8 cellular contexts compared by ENCODE assay signal in genomic region chr7:123534383-123535260, GRCh38. TPM values are rescaled to one million over a fixed set of nuclear protein-coding genes. Genes with fewer than 3 reads are reported as not detected.
DNase-seq lines count a peak whose midpoint lies in the region; ATAC-seq and TF ChIP-seq lines count a peak whose summit lies in the region.

Gene IQUB (minus strand): TSS chr7:123534595. CDS start chr7:123512340, 22,255 bp downstream.

- intact Hi-C loops in CD14-positive monocyte (cut with micrococcal nuclease) = loop anchor here in 1 of 2 donors (1.0 kb wide), 1 partner anchor 23 kb away; the partner anchor contains the start of gene NDUFA5
- intact Hi-C loops in activated CD4-positive, alpha-beta memory T cell treated with anti-CD3 and anti-CD28 coated beads for 36 hours (cut with micrococcal nuclease) = loop anchor here (1.0 kb wide), 3 partner anchors 23 to 215 kb away; partner anchors contain the start of genes NDUFA5 and WASL
- intact Hi-C loops in dorsolateral prefrontal cortex (cut with DNase I) = loop anchor here (5.0 kb wide), 2 partner anchors 37 to 42 kb away; no protein-coding TSS in a partner anchor
- intact Hi-C loops in lower leg skin (cut with DNase I; ENCODE audit: low total_unique reads) = no loop called here

- CTCF ChIA-PET in activated CD4-positive, alpha-beta memory T cell treated with anti-CD3 and anti-CD28 coated beads for 36 hours (lab: Charles Lee) = interaction anchor here (1.4 to 2.1 kb wide), 2 partner anchors 23 to 40 kb away, joined by 3 to 10 read pairs; partner anchors contain the start of gene NDUFA5

- no peak for TF ChIP-seq CTCF in CD14-positive monocyte (IDR thresholded peaks at IDR 0.05)
- TF ChIP-seq CTCF in dorsolateral prefrontal cortex (IDR thresholded peaks at IDR 0.05 in 54 of 56, conservative IDR thresholded peaks at IDR 0.05 in 2 of 56; ENCODE audit: low read depth in 1 of 56, partially characterized antibody in 56 of 56) = peak in 7 of 56 donors; percentile 3 to 46 (median 15)
- no peak for TF ChIP-seq CTCF in lower leg skin (IDR thresholded peaks at IDR 0.05)

- H3K4me3 Mint-ChIP-seq in CD14-positive monocyte = peak within 1 kb of the TSS; percentile 91 to 97
- H3K4me3 Mint-ChIP-seq in activated CD4-positive, alpha-beta memory T cell treated with anti-CD3 and anti-CD28 coated beads for 36 hours = peak within 1 kb of the TSS; percentile 78

- no peaks in the 10 kb centered on the region for H3K27me3 ChIP-seq in dorsolateral prefrontal cortex

- POLR2A ChIA-PET in activated CD4-positive, alpha-beta memory T cell treated with anti-CD3 and anti-CD28 coated beads for 36 hours (lab: Charles Lee) = interaction anchor here (0.7 to 1.2 kb wide), 3 partner anchors 23 to 214 kb away, joined by 3 to 4 read pairs (median 3); partner anchors contain the start of genes NDUFA5 and WASL

- H3K27me3 Mint-ChIP-seq in CD14-positive monocyte (ENCODE audit: low read depth in 3 of 3) = peaks cover 36 to 42% (median 37%) of the 10 kb centered on the region in 3 donors
- peaks cover 20% of the 10 kb centered on the region for H3K27me3 Mint-ChIP-seq in activated CD4-positive, alpha-beta memory T cell treated with anti-CD3 and anti-CD28 coated beads for 36 hours

- peaks cover 0 to 7% (median 0%) of the 10 kb centered on the region in 7 donors for H3K9me3 Mint-ChIP-seq in CD14-positive monocyte
- H3K9me3 Mint-ChIP-seq in activated CD4-positive, alpha-beta memory T cell treated with anti-CD3 and anti-CD28 coated beads for 36 hours = no peaks in the 10 kb centered on the region

- H3K4me3 ChIP-seq in dorsolateral prefrontal cortex (peak within 1 kb of the TSS; percentile 41 to 82 (median 71)), lower leg skin (ENCODE audit: low read depth, poor library complexity, severe bottlenecking) (peak within 1 kb of the TSS; percentile 28)

- no peak for TF ChIP-seq POLR2A in lower leg skin (IDR thresholded peaks at IDR 0.05)

- peaks cover 20% of the 10 kb centered on the region for H3K4me1 Mint-ChIP-seq in CD14-positive monocyte
- H3K4me1 Mint-ChIP-seq in activated CD4-positive, alpha-beta memory T cell treated with anti-CD3 and anti-CD28 coated beads for 36 hours (ENCODE audit: low read depth) = peaks cover 29% of the 10 kb centered on the region

- H3K27ac Mint-ChIP-seq in CD14-positive monocyte = peak within 1 kb of the TSS; percentile 88 to 99 (median 96)
- peak within 1 kb of the TSS; percentile 72 for H3K27ac Mint-ChIP-seq in activated CD4-positive, alpha-beta memory T cell treated with anti-CD3 and anti-CD28 coated beads for 36 hours

- ATAC-seq in GM19397 (IDR thresholded peaks at IDR 0.05; ENCODE audit: unreplicated experiment) (peak; percentile 74), HG03565 (IDR thresholded peaks at IDR 0.05; ENCODE audit: unreplicated experiment) (peak; percentile 75)

- H3K27ac ChIP-seq in dorsolateral prefrontal cortex = peak within 1 kb of the TSS in 52 of 59 donors; percentile 4 to 89 (median 74)

- peaks cover 2 to 10% of the 10 kb centered on the region in 2 donors for H3K36me3 Mint-ChIP-seq in CD14-positive monocyte
- H3K36me3 Mint-ChIP-seq in activated CD4-positive, alpha-beta memory T cell treated with anti-CD3 and anti-CD28 coated beads for 36 hours = no peaks in the 10 kb centered on the region

- DNase-seq in CD14-positive monocyte (ENCODE audit: low spot score) = peak; percentile 99
- DNase-seq in NCI-H774 (lab: John Stamatoyannopoulos, UW) = peak; percentile 91
- DNase-seq in activated CD4-positive, alpha-beta memory T cell treated with anti-CD3 and anti-CD28 coated beads for 36 hours = peak; percentile 98
- peak; percentile 90 to 97 (median 96) for DNase-seq in dorsolateral prefrontal cortex
- DNase-seq in lower leg skin (ENCODE audit: low spot score in 2 of 2) = peak; percentile 98 to 99
- peak; percentile 94 to 97 for DNase-seq in stimulated activated CD4-positive, alpha-beta T cell treated with anti-CD3 and anti-CD28 coated beads, Interleukin-4, amount 100 ng/mL, for 4 hours

- 1% methylated on average over 51 to 54 of the region's 54 CpGs for WGBS in lower leg skin, 2 donors

RNA-seq across cellular contexts. Expression of gene IQUB, which starts in this region (rescaled TPM):
- not detected for polyA plus RNA-seq in CD14-positive monocyte
- total RNA-seq in activated CD4-positive, alpha-beta memory T cell treated with anti-CD3 and anti-CD28 coated beads for 36 hours = under 1 TPM in 1 of 2 experiments, not detected in 1; 0.10 TPM
- total RNA-seq in dorsolateral prefrontal cortex (1 to 10 TPM; 2.3 to 9.4 (median 5.3) TPM), lower leg skin (under 1 TPM in 2 of 4 donors, not detected in 2; 0.22 to 0.55 TPM)

Comparison
In these comparisons a context has a peak if more than half of its experiments do, and no peak if none do; other contexts are left out.
1. Peak in every context shown above with its lines: DNase-seq, ATAC-seq, H3K4me3 ChIP-seq and H3K27ac ChIP-seq.
2. Peak in DNase-seq in CD14-positive monocyte; RNA of the gene not detected or under 1 TPM.
3. Peak in DNase-seq in activated CD4-positive, alpha-beta memory T cell treated with anti-CD3 and anti-CD28 coated beads for 36 hours; RNA of the gene not detected or under 1 TPM.
4. Peak in DNase-seq and H3K4me3 ChIP-seq in lower leg skin; RNA of the gene not detected or under 1 TPM.